In the genomic region with DNA sequence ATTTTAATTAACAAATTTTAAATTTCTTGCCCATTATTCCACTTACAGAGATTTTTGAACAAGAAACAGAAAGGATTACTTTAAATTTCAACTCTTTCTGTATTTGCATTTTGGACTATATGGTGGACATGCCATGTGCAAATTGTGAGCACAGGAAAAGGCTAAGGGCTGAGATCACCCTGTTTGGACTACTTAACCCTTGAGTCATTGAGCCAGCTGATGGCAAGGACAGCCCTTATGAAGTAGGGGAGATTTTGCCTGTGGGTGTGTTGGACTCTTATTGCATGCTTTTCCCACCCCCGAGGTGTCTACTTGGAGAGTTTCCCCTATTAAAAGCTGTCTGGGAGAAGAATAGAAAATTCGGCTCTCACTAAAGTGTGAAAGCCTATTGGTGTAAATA, we compare ENCODE assay signal across 12 cellular contexts.
DNase-seq lines count a peak whose midpoint lies in the region; ATAC-seq lines count a peak whose summit lies in the region.
"Had no signal": no experiment of that assay in that cellular context is flagged by ENCODE, and none has a peak within 500 bp of the region (broad histone marks: within the 10 kb centered on the region; RNA-seq: fewer than 3 reads in every experiment).

No MANE protein-coding gene starts in this region.

- peak; percentile 60 for DNase-seq in HK-2 (ENCODE audit: unreplicated experiment)
- peak; percentile 84 for DNase-seq in astrocyte of the hippocampus (ENCODE audit: low read depth, low spot score)
- peak; percentile 90 for DNase-seq in islet precursor cell
- DNase-seq in T-helper 2 cell treated with Interferon-gamma antibody and Interleukin-4, amounts not matched to agents 5 μg/mL and 100 μg/mL, for 36 hours (ENCODE audit: low spot score): no peak
- no peak for DNase-seq in iPS-NIHi7 (ENCODE audit: extremely low spot score)
- no peak for DNase-seq in NCI-H2107 treated with DMSO at 0.1 percent for 48 hours (lab: John Stamatoyannopoulos, UW; ENCODE audit: unreplicated experiment)
- DNase-seq: BE2C; stimulated activated CD4-positive, alpha-beta T cell treated with anti-CD3 and anti-CD28 coated beads, Interleukin-4, amount 100 ng/mL, for 4 hours; T-cell had no signal

- H3K27ac ChIP-seq in ACC112 (ENCODE audit: low read depth, low read length): peak overlapping the region; percentile 67
- H3K27ac ChIP-seq: thoracic aorta had no signal

- no peak for ATAC-seq in GM21576 (IDR thresholded peaks at IDR 0.05; ENCODE audit: unreplicated experiment)
- ATAC-seq: T-cell had no signal

- peak overlapping the region; percentile 57 for H3K4me3 ChIP-seq in ACC112 (ENCODE audit: low read depth, low read length)
- H3K4me3 ChIP-seq: thoracic aorta had no signal

- H2AFZ ChIP-seq in ACC112 (ENCODE audit: low read length, unreplicated experiment): no peak overlapping the region

- H3K36me3 ChIP-seq in ACC112 (ENCODE audit: insufficient read depth, low read length): peaks cover 5% of the 10 kb centered on the region
- H3K36me3 ChIP-seq: BE2C, thoracic aorta had no signal

- no peaks in the 10 kb centered on the region for H3K27me3 Mint-ChIP-seq in T-helper 2 cell treated with Interferon-gamma antibody and Interleukin-4, amounts not matched to agents 5 μg/mL and 100 μg/mL, for 36 hours (ENCODE audit: low read depth)
- H3K27me3 Mint-ChIP-seq: T-cell had no signal

- H3K79me2 ChIP-seq in ACC112 (ENCODE audit: control insufficient read depth, insufficient read depth, low read length, unreplicated experiment): peaks cover 69% of the 10 kb centered on the region

- no peaks in the 10 kb centered on the region for H3K36me3 Mint-ChIP-seq in T-helper 2 cell treated with Interferon-gamma antibody and Interleukin-4, amounts not matched to agents 5 μg/mL and 100 μg/mL, for 36 hours (ENCODE audit: low read depth)

- H3K9me3 Mint-ChIP-seq in T-helper 2 cell treated with Interferon-gamma antibody and Interleukin-4, amounts not matched to agents 5 μg/mL and 100 μg/mL, for 36 hours: no peaks in the 10 kb centered on the region

- no peaks in the 10 kb centered on the region for H3K27me3 ChIP-seq in ACC112 (ENCODE audit: insufficient read depth, low read length)
- H3K27me3 ChIP-seq: BE2C had no signal

- peaks cover 2% of the 10 kb centered on the region for H3K4me1 Mint-ChIP-seq in T-helper 2 cell treated with Interferon-gamma antibody and Interleukin-4, amounts not matched to agents 5 μg/mL and 100 μg/mL, for 36 hours (ENCODE audit: low read depth)

- no peak overlapping the region for H3K4me3 Mint-ChIP-seq in T-helper 2 cell treated with Interferon-gamma antibody and Interleukin-4, amounts not matched to agents 5 μg/mL and 100 μg/mL, for 36 hours
- H3K4me3 Mint-ChIP-seq: T-cell had no signal

- H3K4me1 ChIP-seq in ACC112 (ENCODE audit: control insufficient read depth, insufficient read depth, low read length, unreplicated experiment): peaks cover 55% of the 10 kb centered on the region
- H3K4me1 ChIP-seq: BE2C had no signal

- H3K27ac Mint-ChIP-seq in T-helper 2 cell treated with Interferon-gamma antibody and Interleukin-4, amounts not matched to agents 5 μg/mL and 100 μg/mL, for 36 hours: no peak overlapping the region
- H3K27ac Mint-ChIP-seq: T-cell had no signal

Comparison
In these comparisons a context has a peak if more than half of its experiments do, and no peak if none do; other contexts are left out.
1. DNase-seq: peak in HK-2 (single experiment), astrocyte of the hippocampus (single experiment) and islet precursor cell (single experiment); none in T-helper 2 cell treated with Interferon-gamma antibody and Interleukin-4, amounts not matched to agents 5 μg/mL and 100 μg/mL, for 36 hours (single experiment), iPS-NIHi7 (single experiment) and NCI-H2107 treated with DMSO at 0.1 percent for 48 hours (single experiment).